ENCODE assay signal across 8 cellular contexts in genomic region chr2:85728883-85729824, GRCh38. TPM values are rescaled to one million over a fixed set of nuclear protein-coding genes. Genes with fewer than 3 reads are reported as not detected.
DNase-seq lines count a peak whose midpoint lies in the region; ATAC-seq and TF ChIP-seq lines count a peak whose summit lies in the region.

No MANE protein-coding gene starts in this region.

- H3K9me3 ChIP-seq in BLaER1, result no peaks in the 10 kb centered on the region
- no peaks in the 10 kb centered on the region for H3K9me3 ChIP-seq in Karpas-422 (ENCODE audit: low read length)
- no peaks in the 10 kb centered on the region for H3K9me3 ChIP-seq in neutrophil

- H3K4me1 ChIP-seq in BLaER1 (peaks cover 24% of the 10 kb centered on the region), Karpas-422 (ENCODE audit: low read length) (no peaks in the 10 kb centered on the region), neutrophil (ENCODE audit: control insufficient read depth in 1 of 2, insufficient read depth in 1 of 2, low read depth in 1 of 2, low read length in 1 of 2) (peaks cover 15 to 19% of the 10 kb centered on the region in 2 experiments)

- no peak overlapping the region for H3K27ac Mint-ChIP-seq in activated T-helper 2 cell treated with anti-CD3 and anti-CD28 coated beads, Interferon-gamma antibody, Interleukin-2, Interleukin-4, amounts not matched to agents 10 μg/mL and 5 μg/mL and 100 μg/mL, durations not matched to agents 14 hours and 24 hours and 36 hours

- TF ChIP-seq CTCF in RWPE1 (conservative IDR thresholded peaks at IDR 0.05; ENCODE audit: low read depth) (peak; percentile 96), foreskin fibroblast (IDR thresholded peaks at IDR 0.05; ENCODE audit: low read depth, low read length) (peak; percentile 98), neutrophil (IDR thresholded peaks at IDR 0.05) (peak; percentile 70)

- H3K9me3 Mint-ChIP-seq in activated T-helper 2 cell treated with anti-CD3 and anti-CD28 coated beads, Interferon-gamma antibody, Interleukin-2, Interleukin-4, amounts not matched to agents 10 μg/mL and 5 μg/mL and 100 μg/mL, durations not matched to agents 14 hours and 24 hours and 36 hours, result no peaks in the 10 kb centered on the region

- H3K4me3 ChIP-seq in BLaER1 (no peak overlapping the region), Karpas-422 (ENCODE audit: low read length) (no peak overlapping the region), foreskin fibroblast (ENCODE audit: low read depth in 1 of 2, low read length in 2 of 2) (no peak overlapping the region), neutrophil (ENCODE audit: low read depth in 1 of 2, low read length in 1 of 2) (peak overlapping the region; percentile 15 to 18)

- H3K36me3 Mint-ChIP-seq in activated T-helper 2 cell treated with anti-CD3 and anti-CD28 coated beads, Interferon-gamma antibody, Interleukin-2, Interleukin-4, amounts not matched to agents 10 μg/mL and 5 μg/mL and 100 μg/mL, durations not matched to agents 14 hours and 24 hours and 36 hours (ENCODE audit: low read depth), result no peaks in the 10 kb centered on the region

- peaks cover 9% of the 10 kb centered on the region for H3K4me1 Mint-ChIP-seq in activated T-helper 2 cell treated with anti-CD3 and anti-CD28 coated beads, Interferon-gamma antibody, Interleukin-2, Interleukin-4, amounts not matched to agents 10 μg/mL and 5 μg/mL and 100 μg/mL, durations not matched to agents 14 hours and 24 hours and 36 hours (ENCODE audit: low read depth)

- H3K27me3 Mint-ChIP-seq in activated T-helper 2 cell treated with anti-CD3 and anti-CD28 coated beads, Interferon-gamma antibody, Interleukin-2, Interleukin-4, amounts not matched to agents 10 μg/mL and 5 μg/mL and 100 μg/mL, durations not matched to agents 14 hours and 24 hours and 36 hours (ENCODE audit: low read depth), result peaks cover 28% of the 10 kb centered on the region

- no peaks in the 10 kb centered on the region for H3K36me3 ChIP-seq in BLaER1
- H3K36me3 ChIP-seq in Karpas-422 (ENCODE audit: insufficient read depth, low read length), result no peaks in the 10 kb centered on the region
- no peaks in the 10 kb centered on the region for H3K36me3 ChIP-seq in neutrophil

- H3K79me2 ChIP-seq in Karpas-422 (ENCODE audit: low read length), result no peaks in the 10 kb centered on the region

- H3K27me3 ChIP-seq in BLaER1 (no peaks in the 10 kb centered on the region), Karpas-422 (ENCODE audit: low read length) (no peaks in the 10 kb centered on the region), neutrophil (no peaks in the 10 kb centered on the region)

- intact Hi-C loops in activated T-helper 2 cell treated with anti-CD3 and anti-CD28 coated beads, Interferon-gamma antibody, Interleukin-2, Interleukin-4, amounts not matched to agents 10 μg/mL and 5 μg/mL and 100 μg/mL, durations not matched to agents 14 hours and 24 hours and 36 hours (cut with micrococcal nuclease), result loop anchor here (1.0 to 10.0 kb wide), 3 partner anchors 76 to 356 kb away; no protein-coding TSS in a partner anchor

- no peaks in the 10 kb centered on the region for H4K20me1 ChIP-seq in BLaER1
- H4K20me1 ChIP-seq in Karpas-422 (ENCODE audit: insufficient read depth, low read depth, low read length), result no peaks in the 10 kb centered on the region

- peak; percentile 92 for DNase-seq in Karpas-422
- DNase-seq in RWPE1 (ENCODE audit: low spot score), result peak; percentile 80
- peak; percentile 47 for DNase-seq in activated T-helper 2 cell treated with anti-CD3 and anti-CD28 coated beads, Interferon-gamma antibody, Interleukin-2, Interleukin-4, amounts not matched to agents 10 μg/mL and 5 μg/mL and 100 μg/mL, durations not matched to agents 14 hours and 24 hours and 36 hours (ENCODE audit: low spot score)
- DNase-seq in foreskin fibroblast, result peak; percentile 79 to 93
- DNase-seq in substantia nigra (lab: John Stamatoyannopoulos, UW), result peak; percentile 44 to 92 (median 80)

- no peak overlapping the region for H3K4me3 Mint-ChIP-seq in activated T-helper 2 cell treated with anti-CD3 and anti-CD28 coated beads, Interferon-gamma antibody, Interleukin-2, Interleukin-4, amounts not matched to agents 10 μg/mL and 5 μg/mL and 100 μg/mL, durations not matched to agents 14 hours and 24 hours and 36 hours (ENCODE audit: low read depth)

- H3K9ac ChIP-seq in BLaER1 (no peak overlapping the region), Karpas-422 (ENCODE audit: low read length) (no peak overlapping the region)

- no peaks in the 10 kb centered on the region for H3K9me2 ChIP-seq in Karpas-422 (replicated peaks; ENCODE audit: insufficient read depth, low read length)

- peak; percentile 76 for ATAC-seq in GM19324 (IDR thresholded peaks at IDR 0.05; ENCODE audit: low FRiP score, unreplicated experiment)

- CTCF ChIA-PET in RWPE1 (lab: Yijun Ruan, JAX), result interaction anchor here (0.6 to 2.4 kb wide), 34 partner anchors 10 to 347 kb away, joined by 3 to 99 read pairs (median 4); partner anchors contain the start of gene ATOH8

- H3K4me2 ChIP-seq in BLaER1 (peak overlapping the region; percentile 44), Karpas-422 (ENCODE audit: low read depth, low read length, poor library complexity, severe bottlenecking) (no peak overlapping the region)

- H3K27ac ChIP-seq in BLaER1, result no peak overlapping the region
- no peak overlapping the region for H3K27ac ChIP-seq in Karpas-422 (ENCODE audit: low read length)
- no peak overlapping the region for H3K27ac ChIP-seq in RWPE1
- H3K27ac ChIP-seq in neutrophil, result no peak overlapping the region
- H3K27ac ChIP-seq in substantia nigra (ENCODE audit: low read depth, low read length, poor library complexity, severe bottlenecking), result peak overlapping the region; percentile 56

- H2AFZ ChIP-seq in Karpas-422 (ENCODE audit: low read length), result no peak overlapping the region

- POLR2A ChIA-PET in RWPE1 (lab: Yijun Ruan, JAX; ENCODE audit: low non-redundant PET), result no interaction called here

RNA-seq across cellular contexts. Expression of gene ATOH8, which starts 24.6 kb away (rescaled TPM):
- not detected in 2 replicates for total RNA-seq in Karpas-422 (2014; rRNA removed; shearing (Covaris generic); ENCODE audit: low replicate concordance)
- total RNA-seq in activated T-helper 2 cell treated with anti-CD3 and anti-CD28 coated beads, Interferon-gamma antibody, Interleukin-2, Interleukin-4, amounts not matched to agents 10 μg/mL and 5 μg/mL and 100 μg/mL, durations not matched to agents 14 hours and 24 hours and 36 hours, result 0.07 and 0.11 TPM in 2 replicates

RNA-seq across cellular contexts. Expression of gene GNLY, which starts 35.0 kb away (rescaled TPM):
- total RNA-seq in Karpas-422 (2014; rRNA removed; shearing (Covaris generic); ENCODE audit: low replicate concordance), result not detected in 2 replicates
- 21.9 and 23.5 TPM in 2 replicates for total RNA-seq in activated T-helper 2 cell treated with anti-CD3 and anti-CD28 coated beads, Interferon-gamma antibody, Interleukin-2, Interleukin-4, amounts not matched to agents 10 μg/mL and 5 μg/mL and 100 μg/mL, durations not matched to agents 14 hours and 24 hours and 36 hours

Comparison
In these comparisons a context has a peak if more than half of its experiments do, and no peak if none do; other contexts are left out.
1. H3K4me3 ChIP-seq: peak in neutrophil (2 of 2); none in BLaER1 (single experiment), Karpas-422 (single experiment) and foreskin fibroblast (0 of 2).
2. RNA of gene GNLY, which starts 35.0 kb away (total RNA-seq): 21.9 to 23.5 TPM in activated T-helper 2 cell treated with anti-CD3 and anti-CD28 coated beads, Interferon-gamma antibody, Interleukin-2, Interleukin-4, amounts not matched to agents 10 μg/mL and 5 μg/mL and 100 μg/mL, durations not matched to agents 14 hours and 24 hours and 36 hours; not detected in Karpas-422; every median in the first group is over 10 times any median in the second.
3. Peak in every context shown above with its lines, with median percentiles within 50 percentile points of each other: DNase-seq and CTCF ChIP-seq.